In the genomic region with DNA sequence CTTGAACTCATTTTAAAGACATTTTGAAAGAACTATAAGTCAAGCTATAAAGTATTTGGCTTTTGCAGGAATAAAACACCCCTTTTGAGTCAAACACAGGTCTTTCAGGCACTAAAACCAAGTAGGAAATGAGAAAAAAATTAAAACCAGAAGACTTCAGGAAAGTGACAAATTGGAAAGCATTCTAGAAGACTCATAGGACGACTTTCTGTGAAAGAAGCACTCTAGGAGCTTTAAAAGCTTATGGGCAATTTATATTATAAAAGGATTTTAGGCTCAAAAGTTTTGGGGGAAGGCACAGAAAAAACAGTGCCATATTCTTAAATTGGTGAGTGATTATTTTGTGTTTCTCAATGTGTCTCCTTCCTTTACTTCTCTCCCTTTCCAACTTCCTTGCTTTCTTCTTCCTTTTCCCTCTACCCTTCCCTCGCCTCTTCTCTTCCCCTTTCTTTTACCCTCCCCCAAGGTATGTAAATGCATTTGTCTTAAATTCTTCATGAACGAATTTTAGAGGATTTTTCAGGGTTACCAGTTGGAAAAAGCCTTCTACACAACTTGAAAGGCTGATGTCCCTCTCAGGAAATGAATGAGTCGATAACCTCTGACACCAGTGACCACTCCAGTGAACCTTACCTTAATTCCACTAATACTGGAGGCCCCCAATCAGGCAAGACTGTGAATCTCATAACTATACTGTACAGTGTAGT, we compare ENCODE assay signal across 1 cellular context.
TF ChIP-seq lines count a peak whose summit lies in the region.

No MANE protein-coding gene starts in this region.

TF ChIP-seq in HepG2, 621 proteins besides CTCF, POLR2A, EP300 and RAD21 (continued from another document and continues in another):
- TF ChIP-seq, protein P1, sequence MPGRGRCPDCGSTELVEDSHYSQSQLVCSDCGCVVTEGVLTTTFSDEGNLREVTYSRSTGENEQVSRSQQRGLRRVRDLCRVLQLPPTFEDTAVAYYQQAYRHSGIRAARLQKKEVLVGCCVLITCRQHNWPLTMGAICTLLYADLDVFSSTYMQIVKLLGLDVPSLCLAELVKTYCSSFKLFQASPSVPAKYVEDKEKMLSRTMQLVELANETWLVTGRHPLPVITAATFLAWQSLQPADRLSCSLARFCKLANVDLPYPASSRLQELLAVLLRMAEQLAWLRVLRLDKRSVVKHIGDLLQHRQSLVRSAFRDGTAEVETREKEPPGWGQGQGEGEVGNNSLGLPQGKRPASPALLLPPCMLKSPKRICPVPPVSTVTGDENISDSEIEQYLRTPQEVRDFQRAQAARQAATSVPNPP (CRISPR knock-in tag; IDR thresholded peaks at IDR 0.05): no peak
- no peak for TF ChIP-seq ZBED4 (CRISPR knock-in tag; IDR thresholded peaks at IDR 0.05; ENCODE audit: borderline replicate concordance)
- no peak for TF ChIP-seq ZNF547 (CRISPR knock-in tag; IDR thresholded peaks at IDR 0.05)
- no peak for TF ChIP-seq ATF5 (CRISPR knock-in tag; IDR thresholded peaks at IDR 0.05; ENCODE audit: low read depth)
- 0 out of 2 replicates have a peak, but pooled peaks have one; percentile 42 for TF ChIP-seq ZNF614 (CRISPR knock-in tag; IDR thresholded peaks at IDR 0.05; ENCODE audit: borderline replicate concordance)
- TF ChIP-seq ZNF383 (CRISPR knock-in tag; IDR thresholded peaks at IDR 0.05; ENCODE audit: borderline replicate concordance): no peak
- no peak for TF ChIP-seq TRIM24 (CRISPR knock-in tag; IDR thresholded peaks at IDR 0.05)
- TF ChIP-seq SAP130 (CRISPR knock-in tag; IDR thresholded peaks at IDR 0.05; ENCODE audit: low read depth): peak; percentile 67; the same call in 1 of the 2 replicates
- no peak for TF ChIP-seq AGO2 (optimal IDR thresholded peaks at IDR 0.05; ENCODE audit: low read depth, low read length)
- TF ChIP-seq ZBTB49 (CRISPR knock-in tag; IDR thresholded peaks at IDR 0.05; ENCODE audit: borderline replicate concordance): no peak
- TF ChIP-seq EED (CRISPR knock-in tag; IDR thresholded peaks at IDR 0.05): no peak
- peak; percentile 61; the same call in 1 of the 2 replicates for TF ChIP-seq IRF2 (CRISPR knock-in tag; IDR thresholded peaks at IDR 0.05)
- TF ChIP-seq ATF7-NPFF (CRISPR knock-in tag; IDR thresholded peaks at IDR 0.05; ENCODE audit: low read depth): no peak
- TF ChIP-seq ZBTB7A (CRISPR knock-in tag; IDR thresholded peaks at IDR 0.05): no peak
- no peak for TF ChIP-seq CC2D1A (CRISPR knock-in tag; IDR thresholded peaks at IDR 0.05)
- TF ChIP-seq ZNF441 (CRISPR knock-in tag; IDR thresholded peaks at IDR 0.05; ENCODE audit: borderline replicate concordance): no peak
- 0 out of 2 replicates have a peak, but pooled peaks have one; percentile 13 for TF ChIP-seq HNF4G (IDR thresholded peaks at IDR 0.05; ENCODE audit: borderline replicate concordance, low read depth, low read length)
- no peak for TF ChIP-seq HNF4G (CRISPR knock-in tag; IDR thresholded peaks at IDR 0.05; ENCODE audit: borderline replicate concordance, low read depth)
- TF ChIP-seq, protein P2, sequence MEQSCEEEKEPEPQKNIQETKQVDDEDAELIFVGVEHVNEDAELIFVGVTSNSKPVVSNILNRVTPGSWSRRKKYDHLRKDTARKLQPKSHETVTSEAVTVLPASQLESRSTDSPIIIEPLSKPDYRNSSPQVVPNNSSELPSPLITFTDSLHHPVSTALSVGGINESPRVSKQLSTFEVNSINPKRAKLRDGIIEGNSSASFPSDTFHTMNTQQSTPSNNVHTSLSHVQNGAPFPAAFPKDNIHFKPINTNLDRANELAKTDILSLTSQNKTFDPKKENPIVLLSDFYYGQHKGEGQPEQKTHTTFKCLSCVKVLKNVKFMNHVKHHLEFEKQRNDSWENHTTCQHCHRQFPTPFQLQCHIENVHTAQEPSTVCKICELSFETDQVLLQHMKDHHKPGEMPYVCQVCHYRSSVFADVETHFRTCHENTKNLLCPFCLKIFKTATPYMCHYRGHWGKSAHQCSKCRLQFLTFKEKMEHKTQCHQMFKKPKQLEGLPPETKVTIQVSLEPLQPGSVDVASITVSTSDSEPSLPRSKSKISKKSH (CRISPR knock-in tag; IDR thresholded peaks at IDR 0.05; ENCODE audit: borderline replicate concordance): no peak
- no peak for TF ChIP-seq HOXA5 (CRISPR knock-in tag; IDR thresholded peaks at IDR 0.05)
- TF ChIP-seq, protein P3, sequence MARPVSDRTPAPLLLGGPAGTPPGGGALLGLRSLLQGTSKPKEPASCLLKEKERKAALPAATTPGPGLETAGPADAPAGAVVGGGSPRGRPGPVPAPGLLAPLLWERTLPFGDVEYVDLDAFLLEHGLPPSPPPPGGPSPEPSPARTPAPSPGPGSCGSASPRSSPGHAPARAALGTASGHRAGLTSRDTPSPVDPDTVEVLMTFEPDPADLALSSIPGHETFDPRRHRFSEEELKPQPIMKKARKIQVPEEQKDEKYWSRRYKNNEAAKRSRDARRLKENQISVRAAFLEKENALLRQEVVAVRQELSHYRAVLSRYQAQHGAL (CRISPR knock-in tag; IDR thresholded peaks at IDR 0.05; ENCODE audit: not compliant biosample characterization): no peak
- TF ChIP-seq ZBTB3 (CRISPR knock-in tag; IDR thresholded peaks at IDR 0.05; ENCODE audit: borderline replicate concordance, low read depth): peak; percentile 46; the same call in 1 of the 2 replicates
- TF ChIP-seq ZNF839 (CRISPR knock-in tag; IDR thresholded peaks at IDR 0.05; ENCODE audit: borderline replicate concordance): no peak
- no peak for TF ChIP-seq ZFAT (CRISPR knock-in tag; conservative IDR thresholded peaks at IDR 0.05)
- TF ChIP-seq PAF1 (CRISPR knock-in tag; IDR thresholded peaks at IDR 0.05): no peak
- no peak for TF ChIP-seq ZNF205 (CRISPR knock-in tag; IDR thresholded peaks at IDR 0.05)
- TF ChIP-seq SOX6 (IDR thresholded peaks at IDR 0.05): no peak
- TF ChIP-seq SOX6 (CRISPR knock-in tag; IDR thresholded peaks at IDR 0.05): peak; percentile 26; the same call in 1 of the 2 replicates
- TF ChIP-seq IKZF4 (CRISPR knock-in tag; IDR thresholded peaks at IDR 0.05; ENCODE audit: borderline replicate concordance, low read depth, not compliant biosample characterization): no peak
- TF ChIP-seq ZNF136 (CRISPR knock-in tag; IDR thresholded peaks at IDR 0.05; ENCODE audit: low read depth): no peak
- no peak for TF ChIP-seq ZNF704 (CRISPR knock-in tag; IDR thresholded peaks at IDR 0.05; ENCODE audit: borderline replicate concordance)
- TF ChIP-seq PHF20 (CRISPR knock-in tag; IDR thresholded peaks at IDR 0.05): no peak
- TF ChIP-seq, protein P4, sequence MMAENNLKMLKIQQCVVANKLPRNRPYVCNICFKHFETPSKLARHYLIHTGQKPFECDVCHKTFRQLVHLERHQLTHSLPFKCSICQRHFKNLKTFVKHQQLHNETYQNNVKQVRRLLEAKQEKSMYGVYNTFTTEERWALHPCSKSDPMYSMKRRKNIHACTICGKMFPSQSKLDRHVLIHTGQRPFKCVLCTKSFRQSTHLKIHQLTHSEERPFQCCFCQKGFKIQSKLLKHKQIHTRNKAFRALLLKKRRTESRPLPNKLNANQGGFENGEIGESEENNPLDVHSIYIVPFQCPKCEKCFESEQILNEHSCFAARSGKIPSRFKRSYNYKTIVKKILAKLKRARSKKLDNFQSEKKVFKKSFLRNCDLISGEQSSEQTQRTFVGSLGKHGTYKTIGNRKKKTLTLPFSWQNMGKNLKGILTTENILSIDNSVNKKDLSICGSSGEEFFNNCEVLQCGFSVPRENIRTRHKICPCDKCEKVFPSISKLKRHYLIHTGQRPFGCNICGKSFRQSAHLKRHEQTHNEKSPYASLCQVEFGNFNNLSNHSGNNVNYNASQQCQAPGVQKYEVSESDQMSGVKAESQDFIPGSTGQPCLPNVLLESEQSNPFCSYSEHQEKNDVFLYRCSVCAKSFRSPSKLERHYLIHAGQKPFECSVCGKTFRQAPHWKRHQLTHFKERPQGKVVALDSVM (CRISPR knock-in tag; IDR thresholded peaks at IDR 0.05): no peak
- TF ChIP-seq AHR (CRISPR knock-in tag; IDR thresholded peaks at IDR 0.05): no peak
- TF ChIP-seq GRHL1 (CRISPR knock-in tag; conservative IDR thresholded peaks at IDR 0.05): no peak
- TF ChIP-seq CENPT (CRISPR knock-in tag; IDR thresholded peaks at IDR 0.05; ENCODE audit: low read depth): no peak
- TF ChIP-seq, protein P5, sequence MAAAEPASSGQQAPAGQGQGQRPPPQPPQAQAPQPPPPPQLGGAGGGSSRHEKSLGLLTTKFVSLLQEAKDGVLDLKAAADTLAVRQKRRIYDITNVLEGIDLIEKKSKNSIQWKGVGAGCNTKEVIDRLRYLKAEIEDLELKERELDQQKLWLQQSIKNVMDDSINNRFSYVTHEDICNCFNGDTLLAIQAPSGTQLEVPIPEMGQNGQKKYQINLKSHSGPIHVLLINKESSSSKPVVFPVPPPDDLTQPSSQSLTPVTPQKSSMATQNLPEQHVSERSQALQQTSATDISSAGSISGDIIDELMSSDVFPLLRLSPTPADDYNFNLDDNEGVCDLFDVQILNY (CRISPR knock-in tag; conservative IDR thresholded peaks at IDR 0.05): no peak
- TF ChIP-seq SMYD3 (CRISPR knock-in tag; IDR thresholded peaks at IDR 0.05): no peak
- no peak for TF ChIP-seq ZNF670 (CRISPR knock-in tag; IDR thresholded peaks at IDR 0.05; ENCODE audit: borderline replicate concordance)
- TF ChIP-seq RXRB (CRISPR knock-in tag; IDR thresholded peaks at IDR 0.05; ENCODE audit: borderline replicate concordance): peak; percentile 75; the same call in 1 of the 2 replicates
